ENCODE assay signal across 8 cellular contexts in genomic region chr16:73053379-73054130, GRCh38. TPM values are rescaled to one million over a fixed set of nuclear protein-coding genes. Genes with fewer than 3 reads are reported as not detected.
A peak's percentile ranks its signal among the peaks of the same experiment; 100 is the strongest.
DNase-seq lines count a peak whose midpoint lies in the region; ATAC-seq and TF ChIP-seq lines count a peak whose summit lies in the region.

No MANE protein-coding gene starts in this region.

- H3K36me3 ChIP-seq in neuron (ENCODE audit: insufficient read depth, low read length): no peaks in the 10 kb centered on the region

- ATAC-seq in HG02852 (IDR thresholded peaks at IDR 0.05; ENCODE audit: unreplicated experiment) (no peak), HG02970 (IDR thresholded peaks at IDR 0.05; ENCODE audit: low FRiP score, unreplicated experiment) (no peak)

- H3K27me3 ChIP-seq in dorsolateral prefrontal cortex (peaks cover 0 to 7% (median 0%) of the 10 kb centered on the region in 45 donors), neuron (ENCODE audit: insufficient read depth, low read length) (no peaks in the 10 kb centered on the region)

- H3K4me3 ChIP-seq in dorsolateral prefrontal cortex (peak overlapping the region in 22 of 59 donors; percentile 0 to 77 (median 14)), neuron (ENCODE audit: low read length) (peak overlapping the region; percentile 89)

- peaks cover 83% of the 10 kb centered on the region for H3K4me1 ChIP-seq in neuron (ENCODE audit: insufficient read depth, low read length)

- H3K9me3 ChIP-seq in neuron (ENCODE audit: low read length): no peaks in the 10 kb centered on the region

- TF ChIP-seq CTCF in dorsolateral prefrontal cortex (IDR thresholded peaks at IDR 0.05 in 54 of 56, conservative IDR thresholded peaks at IDR 0.05 in 2 of 56; ENCODE audit: low read depth in 1 of 56, partially characterized antibody in 56 of 56): no peak

- H2AFZ ChIP-seq in neuron (ENCODE audit: low read depth, low read length): no peak overlapping the region

- peak; percentile 90 for DNase-seq in DMS53 (lab: John Stamatoyannopoulos, UW)
- peak; percentile 69 for DNase-seq in NCI-H2107 treated with DMSO at 0.1 percent for 48 hours (lab: John Stamatoyannopoulos, UW; ENCODE audit: unreplicated experiment)
- no peak for DNase-seq in dorsolateral prefrontal cortex
- DNase-seq in hepatic stellate cell (ENCODE audit: low spot score): no peak
- DNase-seq in erythroblast (lab: John Stamatoyannopoulos, UW): no peak

- peak overlapping the region in 55 of 59 donors; percentile 6 to 96 (median 78) for H3K27ac ChIP-seq in dorsolateral prefrontal cortex

- intact Hi-C loops in dorsolateral prefrontal cortex (cut with DNase I): no loop called here

- TF ChIP-seq POLR2A in erythroblast (IDR thresholded peaks at IDR 0.05; ENCODE audit: low read length): no peak

RNA-seq across cellular contexts. Expression of gene ZFHX3, which starts 5.6 kb away (rescaled TPM):
- total RNA-seq in dorsolateral prefrontal cortex: 10 to 100 TPM in 109 of 120 experiments, 1 to 10 TPM in 11; 7.3 to 24.4 (median 13.4) TPM

Comparison
In these comparisons a context has a peak if more than half of its experiments do, and no peak if none do; other contexts are left out.
1. DNase-seq: peak in DMS53 (single experiment) and NCI-H2107 treated with DMSO at 0.1 percent for 48 hours (single experiment); none in dorsolateral prefrontal cortex (0 of 10), hepatic stellate cell (single experiment) and erythroblast (0 of 2).